8 cellular contexts compared by ENCODE assay signal in the genomic region with DNA sequence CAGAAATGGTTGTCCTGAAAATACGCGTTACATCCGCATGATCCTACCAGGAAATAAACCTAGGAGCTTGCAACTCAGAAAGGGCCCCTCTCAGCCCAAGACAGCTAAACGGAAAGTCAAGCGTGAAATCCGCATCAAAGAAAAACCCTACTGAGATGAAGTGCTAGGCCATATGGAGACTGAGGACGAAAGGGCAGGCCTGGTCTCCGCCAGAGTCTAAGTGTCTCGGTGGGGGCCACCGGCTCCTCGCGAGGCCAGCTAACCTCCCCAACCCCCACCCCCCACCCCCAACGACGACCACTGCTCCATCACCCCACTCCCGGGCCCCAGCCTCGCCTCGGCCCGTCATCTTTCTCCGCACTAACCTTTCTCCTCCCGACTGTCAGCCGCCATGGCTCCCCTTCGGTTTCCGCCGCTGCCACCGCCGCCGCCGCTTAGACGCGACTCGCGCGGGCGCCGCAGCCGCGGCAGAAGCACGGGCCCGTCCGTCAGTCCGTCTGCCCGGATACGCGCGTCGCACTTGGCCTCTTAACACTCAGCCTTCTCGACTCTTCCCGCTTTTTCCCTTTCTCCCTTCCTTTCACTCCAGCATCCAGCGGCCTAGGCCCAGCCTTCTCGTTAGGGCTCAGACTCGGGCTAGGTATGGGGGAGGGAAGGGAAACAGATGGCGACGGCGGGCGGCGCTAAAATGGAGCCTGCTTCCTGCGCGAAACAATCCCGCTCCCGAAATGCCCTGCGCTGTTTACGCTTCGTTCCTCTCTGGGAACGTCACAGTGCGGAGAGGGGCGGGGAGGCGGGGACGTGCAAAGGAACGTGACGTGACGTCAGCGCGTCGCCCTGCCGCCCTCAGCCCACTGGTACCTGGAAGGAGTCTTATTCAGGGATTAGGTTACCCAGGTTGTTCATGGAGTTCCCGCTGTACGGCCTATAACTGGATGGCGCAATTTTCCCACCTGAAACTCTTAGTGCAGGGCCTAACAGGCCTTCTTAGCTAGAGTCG. TPM values are rescaled to one million over a fixed set of nuclear protein-coding genes. Genes with fewer than 3 reads are reported as not detected.
DNase-seq lines count a peak whose midpoint lies in the region; ATAC-seq lines count a peak whose summit lies in the region.

Gene YTHDC1 (minus strand): TSS at position 730 of the 1,000 bp plus-strand sequence. CDS start 337 bp downstream, at position 393.

- ATAC-seq in GM19043 (IDR thresholded peaks at IDR 0.05; ENCODE audit: low read depth, unreplicated experiment) (peak; percentile 93), HG03378 (IDR thresholded peaks at IDR 0.05; ENCODE audit: unreplicated experiment) (peak; percentile 94)

- DNase-seq in AG20443 (ENCODE audit: low spot score), result peak; percentile 96
- DNase-seq in NCI-H460 (ENCODE audit: extremely low read depth, low read depth), result peak; percentile 92
- DNase-seq in activated CD4-positive, CD25-positive, alpha-beta regulatory T cell treated with anti-CD3 and anti-CD28 coated beads, Interleukin-2, amount 50 U/mL, for 72 hours, result peak; percentile 92
- DNase-seq in cerebellar nuclear complex (lab: John Stamatoyannopoulos, UW), result peak; percentile 45 to 77
- peak; percentile 97 for DNase-seq in islet precursor cell
- peak; percentile 88 to 94 (median 91) for DNase-seq in stimulated activated CD4-positive, alpha-beta T cell treated with anti-CD3 and anti-CD28 coated beads, Interleukin-12 subunit alpha, Interleukin-12 subunit beta, amount 100 ng/mL, for 48 hours (ENCODE audit: low read depth in 2 of 3, low spot score in 1 of 3)

RNA-seq across cellular contexts. Expression of gene YTHDC1, which starts in this region (rescaled TPM):
- 34.8 and 38.8 TPM in 2 replicates for total RNA-seq in NCI-H460 (2014; rRNA removed; shearing (Covaris generic))
- 37.9 and 38.2 TPM in 2 replicates for polyA plus RNA-seq in NCI-H460 (2014; cell fraction: nucleus; rRNA removed)

Comparison
In these comparisons a context has a peak if more than half of its experiments do, and no peak if none do; other contexts are left out.
1. Peak in every context shown above with its lines: DNase-seq and ATAC-seq.